Comparison of ENCODE assay signal across 22 cellular contexts in genomic region chr4:19735012-19735411, GRCh38.
DNase-seq lines count a peak whose midpoint lies in the region; ATAC-seq and TF ChIP-seq lines count a peak whose summit lies in the region.
"Had no signal": no experiment of that assay in that cellular context is flagged by ENCODE, and none has a peak within 500 bp of the region (broad histone marks: within the 10 kb centered on the region; RNA-seq: fewer than 3 reads in every experiment).

No MANE protein-coding gene starts in this region.

- no peaks in the 10 kb centered on the region for H3K36me3 ChIP-seq in mammary epithelial cell (ENCODE audit: insufficient read depth, low read length)
- H3K36me3 ChIP-seq: BLaER1 treated with 17β-estradiol and CSF1 and Interleukin-3, amounts not matched to agents 10 nM and 100 nM; MG63; SJCRH30 had no signal

- no peak overlapping the region for H3K4me3 Mint-ChIP-seq in MCF 10A (ENCODE audit: unreplicated experiment)
- no peak overlapping the region for H3K4me3 Mint-ChIP-seq in activated naive CD4-positive, alpha-beta T cell treated with anti-CD3 and anti-CD28 coated beads, Interleukin-2, amount 10 ng/mL, durations not matched to agents 7 days and 5 days
- H3K4me3 Mint-ChIP-seq: HFFc6 had no signal

- no peaks in the 10 kb centered on the region for H3K27me3 Mint-ChIP-seq in MCF 10A (ENCODE audit: insufficient read depth, unreplicated experiment)
- H3K27me3 Mint-ChIP-seq in activated naive CD4-positive, alpha-beta T cell treated with anti-CD3 and anti-CD28 coated beads, Interleukin-2, amount 10 ng/mL, durations not matched to agents 7 days and 5 days = no peaks in the 10 kb centered on the region

- no peak overlapping the region for H3K27ac Mint-ChIP-seq in MCF 10A (ENCODE audit: low read depth, unreplicated experiment)
- no peak overlapping the region for H3K27ac Mint-ChIP-seq in activated naive CD4-positive, alpha-beta T cell treated with anti-CD3 and anti-CD28 coated beads, Interleukin-2, amount 10 ng/mL, durations not matched to agents 7 days and 5 days
- H3K27ac Mint-ChIP-seq: HFFc6 had no signal

- H3K79me2 ChIP-seq in mammary epithelial cell (ENCODE audit: insufficient read depth, low read length) = no peaks in the 10 kb centered on the region

- DNase-seq in MCF 10A (ENCODE audit: unreplicated experiment) (peak; percentile 3), mammary epithelial cell (no peak), fibroblast of peridontal ligament (ENCODE audit: extremely low read depth) (peak; percentile 55), iris pigment epithelial cell (ENCODE audit: low read depth) (peak; percentile 72), NCI-H748 (lab: John Stamatoyannopoulos, UW; ENCODE audit: unreplicated experiment) (no peak)
- no peak for DNase-seq in stimulated activated naive CD4-positive, alpha-beta T cell (lab: John Stamatoyannopoulos, UW)
- no peak for DNase-seq in activated naive CD4-positive, alpha-beta T cell treated with anti-CD3 and anti-CD28 coated beads, Interleukin-2, amount 10 ng/mL, durations not matched to agents 7 days and 5 days
- DNase-seq: DND-41, GDM1, HFFc6, MG63, NCI-H1092, NCI-H146, NCI-H2081 treated with DMSO at 0.1 percent for 48 hours, NCI-H510A treated with DMSO at 0.1 percent for 48 hours, PC-9, SJCRH30 had no signal

- TF ChIP-seq CTCF in MCF 10A (IDR thresholded peaks at IDR 0.05; ENCODE audit: unreplicated experiment) (no peak), mammary epithelial cell (conservative IDR thresholded peaks at IDR 0.05 in 1 of 2, IDR thresholded peaks at IDR 0.05 in 1 of 2; ENCODE audit: extremely low read depth in 1 of 2, insufficient read depth in 1 of 2, low read depth in 1 of 2, low read length in 2 of 2) (no peak)

- in situ Hi-C loops in mammary epithelial cell (cut with MboI; ENCODE audit: low sequenced_read_pairs in 2 of 2) = no loop called here

- H3K4me1 Mint-ChIP-seq in MCF 10A (ENCODE audit: insufficient read depth, unreplicated experiment) = peaks cover 21% of the 10 kb centered on the region
- peaks cover 5% of the 10 kb centered on the region for H3K4me1 Mint-ChIP-seq in activated naive CD4-positive, alpha-beta T cell treated with anti-CD3 and anti-CD28 coated beads, Interleukin-2, amount 10 ng/mL, durations not matched to agents 7 days and 5 days

- no peaks in the 10 kb centered on the region for H4K20me1 ChIP-seq in mammary epithelial cell (ENCODE audit: insufficient read depth, low read length)

- CTCF ChIA-PET in MCF 10A (lab: Yijun Ruan, JAX) = no interaction called here
- CTCF ChIA-PET in mammary epithelial cell (lab: Charles Lee; ENCODE audit: low non-redundant PET) = no interaction called here
- CTCF ChIA-PET in activated naive CD4-positive, alpha-beta T cell treated with anti-CD3 and anti-CD28 coated beads, Interleukin-2, amount 10 ng/mL, durations not matched to agents 7 days and 5 days (lab: Charles Lee) = no interaction called here

- no TSS peak for BruUV-seq in MCF 10A (replicated peaks; lab: Mats Ljungman, UMichigan)
- BruUV-seq in mammary epithelial cell (replicated peaks; lab: Mats Ljungman, UMichigan) = no TSS peak

- dilution Hi-C loops in mammary epithelial cell (cut with HindIII; ENCODE audit: low sequenced_read_pairs) = no loop called here

- no peaks in the 10 kb centered on the region for H3K9me3 ChIP-seq in mammary epithelial cell (replicated peaks; ENCODE audit: insufficient read depth, low read length)
- H3K9me3 ChIP-seq: MG63, SJCRH30 had no signal

- peaks cover 5% of the 10 kb centered on the region for H3K36me3 Mint-ChIP-seq in MCF 10A (ENCODE audit: insufficient read depth, unreplicated experiment)
- no peaks in the 10 kb centered on the region for H3K36me3 Mint-ChIP-seq in activated naive CD4-positive, alpha-beta T cell treated with anti-CD3 and anti-CD28 coated beads, Interleukin-2, amount 10 ng/mL, durations not matched to agents 7 days and 5 days

- no peak overlapping the region for H3K4me3 ChIP-seq in mammary epithelial cell (replicated peaks in 1 of 3; ENCODE audit: insufficient read depth in 1 of 3, low read depth in 2 of 3, low read length in 3 of 3)
- H3K4me3 ChIP-seq: BLaER1 treated with 17β-estradiol and CSF1 and Interleukin-3, amounts not matched to agents 10 nM and 100 nM; MG63; PC-9; SJCRH30 had no signal

- no peak overlapping the region for H3K9ac ChIP-seq in mammary epithelial cell (ENCODE audit: insufficient read depth, low read length)
- H3K9ac ChIP-seq: BLaER1 treated with 17β-estradiol and CSF1 and Interleukin-3, amounts not matched to agents 10 nM and 100 nM; KMS-11 had no signal

- H3K4me2 ChIP-seq in mammary epithelial cell (ENCODE audit: insufficient read depth, low read depth, low read length) = no peak overlapping the region
- H3K4me2 ChIP-seq: BLaER1 treated with 17β-estradiol and CSF1 and Interleukin-3, amounts not matched to agents 10 nM and 100 nM; KMS-11; PC-9 had no signal

- POLR2A ChIA-PET in MCF 10A (lab: Yijun Ruan, JAX) = no interaction called here

- intact Hi-C loops in MCF 10A (cut with micrococcal nuclease) = loop anchor here (5.0 kb wide), 1 partner anchor 42 kb away; no protein-coding TSS in a partner anchor
- intact Hi-C loops in mammary epithelial cell (cut with micrococcal nuclease) = no loop called here

- no peaks in the 10 kb centered on the region for H3K27me3 ChIP-seq in mammary epithelial cell (ENCODE audit: insufficient read depth, low read length)
- H3K27me3 ChIP-seq: MG63, SJCRH30 had no signal

- peaks cover 6% of the 10 kb centered on the region for H3K9me3 Mint-ChIP-seq in MCF 10A (ENCODE audit: unreplicated experiment)
- peaks cover 2% of the 10 kb centered on the region for H3K9me3 Mint-ChIP-seq in activated naive CD4-positive, alpha-beta T cell treated with anti-CD3 and anti-CD28 coated beads, Interleukin-2, amount 10 ng/mL, durations not matched to agents 7 days and 5 days
- H3K9me3 Mint-ChIP-seq: HFFc6 had no signal

- no peak for ATAC-seq in HG03108 (IDR thresholded peaks at IDR 0.05; ENCODE audit: unreplicated experiment)
- ATAC-seq: HepG2 had no signal

- H3K27ac ChIP-seq in mammary epithelial cell (ENCODE audit: insufficient read depth, low read depth, low read length) = no peak overlapping the region
- H3K27ac ChIP-seq: 22Rv1; BLaER1 treated with 17β-estradiol and CSF1 and Interleukin-3, amounts not matched to agents 10 nM and 100 nM; KMS-11; PC-9; SJCRH30 had no signal

- no peak overlapping the region for H2AFZ ChIP-seq in mammary epithelial cell (ENCODE audit: low read depth, low read length)
- H2AFZ ChIP-seq: PC-9 had no signal

- no peaks in the 10 kb centered on the region for H3K4me1 ChIP-seq in mammary epithelial cell (ENCODE audit: insufficient read depth, low read length)

Comparison
In these comparisons a context has a peak if more than half of its experiments do, and no peak if none do; other contexts are left out.
1. DNase-seq: peak in MCF 10A (single experiment), fibroblast of peridontal ligament (single experiment) and iris pigment epithelial cell (single experiment); none in mammary epithelial cell (single experiment), NCI-H748 (single experiment), stimulated activated naive CD4-positive, alpha-beta T cell (0 of 6) and activated naive CD4-positive, alpha-beta T cell treated with anti-CD3 and anti-CD28 coated beads, Interleukin-2, amount 10 ng/mL, durations not matched to agents 7 days and 5 days (single experiment).